Comparison of ENCODE assay signal across 1 cellular context in the genomic region with DNA sequence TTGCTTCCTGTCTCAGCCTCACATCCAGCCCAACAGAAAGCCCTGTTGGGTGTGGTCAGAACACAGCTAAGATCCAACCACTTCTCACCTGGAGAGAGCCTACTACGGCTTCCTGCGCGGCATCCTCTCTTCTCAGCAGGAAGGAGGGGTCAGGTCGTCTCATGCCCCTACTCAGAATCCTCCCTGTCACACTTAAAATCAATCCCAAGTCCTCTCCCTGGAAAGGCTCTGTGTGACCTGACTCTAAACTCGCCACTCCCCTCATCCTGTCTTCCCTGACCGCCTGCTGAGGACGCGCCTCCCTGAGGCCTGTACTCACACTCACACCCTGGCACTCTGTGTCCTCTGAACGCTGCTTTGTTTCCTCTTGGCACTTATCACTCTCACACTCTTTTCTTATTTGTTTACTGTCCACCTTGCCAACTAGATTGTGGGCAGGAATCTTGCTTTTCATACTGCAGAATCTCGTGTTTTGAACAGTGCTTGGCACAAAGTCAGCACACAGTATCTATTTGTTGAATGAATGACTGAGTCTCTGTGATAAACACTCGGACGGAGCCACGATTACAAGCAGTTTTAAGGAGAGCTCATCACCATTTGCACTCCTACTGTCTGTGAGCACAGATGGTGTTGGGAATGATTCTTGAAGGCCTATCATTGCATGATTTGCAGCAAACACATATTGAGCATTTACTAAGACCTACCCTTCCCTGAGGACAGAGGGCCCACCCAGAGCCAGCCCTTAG.
TF ChIP-seq lines count a peak whose summit lies in the region.

No MANE protein-coding gene starts in this region.

TF ChIP-seq in H1, 55 proteins besides CTCF, POLR2A, EP300 and RAD21:
- TF ChIP-seq RNF2 (IDR thresholded peaks at IDR 0.05; ENCODE audit: borderline replicate concordance, low read depth, low read length, missing control alignments, poor library complexity, severe bottlenecking) (no peak), CBX5 (IDR thresholded peaks at IDR 0.05; ENCODE audit: low read depth, low read length) (no peak), ASH2L (IDR thresholded peaks at IDR 0.05; ENCODE audit: low read length) (peak; percentile 67)
